ENCODE assay signal across 1 cellular context in the genomic region with DNA sequence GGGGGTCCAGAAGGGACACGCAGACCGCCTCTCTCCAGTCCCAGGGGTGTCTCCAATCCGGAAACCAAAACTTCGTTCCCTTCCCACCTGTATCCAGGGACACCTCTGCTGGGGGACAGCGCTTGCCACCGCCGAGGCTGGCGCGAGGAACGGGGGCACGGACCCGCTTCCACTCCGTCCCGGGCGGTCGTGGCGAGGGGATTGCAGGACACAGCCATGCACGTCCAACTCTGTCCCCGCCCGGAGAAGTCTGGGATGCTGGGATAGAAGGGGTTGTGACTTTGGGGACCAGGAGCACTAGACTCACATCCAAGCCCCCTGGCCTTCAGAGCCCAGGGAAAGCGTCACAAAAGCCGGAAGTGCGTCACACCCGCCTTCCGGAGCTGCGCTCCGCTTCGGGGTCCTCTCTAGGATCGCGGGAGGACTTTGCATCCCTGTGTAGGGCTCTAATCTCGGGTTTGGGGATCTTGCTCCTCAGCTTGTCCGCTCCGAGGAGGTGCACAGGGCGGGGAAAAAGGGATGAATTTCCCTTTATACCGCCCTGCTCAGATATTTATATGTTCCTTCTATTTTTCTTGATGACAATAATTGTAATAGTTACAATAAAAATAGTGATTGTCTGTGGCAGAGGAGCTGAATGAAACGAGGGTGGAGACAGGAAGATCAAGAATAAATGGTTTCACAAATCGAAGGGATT.
A peak's percentile ranks its signal among the peaks of the same experiment; 100 is the strongest.
TF ChIP-seq lines count a peak whose summit lies in the region.

FAM200A (minus strand) TSS at position 348 of the 697 bp plus-strand sequence. CDS start 3,707 bp downstream, outside the sequence.

TF ChIP-seq in HepG2, 621 proteins besides CTCF, POLR2A, EP300 and RAD21 (continued from another document and continues in another):
- TF ChIP-seq, protein P1, sequence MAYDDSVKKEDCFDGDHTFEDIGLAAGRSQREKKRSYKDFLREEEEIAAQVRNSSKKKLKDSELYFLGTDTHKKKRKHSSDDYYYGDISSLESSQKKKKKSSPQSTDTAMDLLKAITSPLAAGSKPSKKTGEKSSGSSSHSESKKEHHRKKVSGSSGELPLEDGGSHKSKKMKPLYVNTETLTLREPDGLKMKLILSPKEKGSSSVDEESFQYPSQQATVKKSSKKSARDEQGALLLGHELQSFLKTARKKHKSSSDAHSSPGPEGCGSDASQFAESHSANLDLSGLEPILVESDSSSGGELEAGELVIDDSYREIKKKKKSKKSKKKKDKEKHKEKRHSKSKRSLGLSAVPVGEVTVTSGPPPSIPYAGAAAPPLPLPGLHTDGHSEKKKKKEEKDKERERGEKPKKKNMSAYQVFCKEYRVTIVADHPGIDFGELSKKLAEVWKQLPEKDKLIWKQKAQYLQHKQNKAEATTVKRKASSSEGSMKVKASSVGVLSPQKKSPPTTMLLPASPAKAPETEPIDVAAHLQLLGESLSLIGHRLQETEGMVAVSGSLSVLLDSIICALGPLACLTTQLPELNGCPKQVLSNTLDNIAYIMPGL (CRISPR knock-in tag; IDR thresholded peaks at IDR 0.05; ENCODE audit: borderline replicate concordance in 1 of 2, low read depth in 1 of 2), result peak; percentile 42 to 71; a peak in 2 of 4 replicates
- TF ChIP-seq DMAP1 (CRISPR knock-in tag; IDR thresholded peaks at IDR 0.05) (peak; percentile 63; the same call in 1 of the 2 replicates), ZNF788 (CRISPR knock-in tag; IDR thresholded peaks at IDR 0.05; ENCODE audit: borderline replicate concordance) (peak; percentile 63; the same call in 1 of the 2 replicates), MIER2 (CRISPR knock-in tag; IDR thresholded peaks at IDR 0.05) (0 out of 2 replicates have a peak, but pooled peaks have one; percentile 55), ATF1 (CRISPR knock-in tag; IDR thresholded peaks at IDR 0.05) (peak; percentile 97), NFKB2 (CRISPR knock-in tag; IDR thresholded peaks at IDR 0.05; ENCODE audit: borderline replicate concordance) (peak; percentile 66; the same call in 1 of the 2 replicates), ZNF354B (CRISPR knock-in tag; IDR thresholded peaks at IDR 0.05) (no peak), RFX5 (IDR thresholded peaks at IDR 0.05; ENCODE audit: low read depth, low read length) (no peak), ZNF263 (CRISPR knock-in tag; IDR thresholded peaks at IDR 0.05) (peak; percentile 87), BCL6 (CRISPR knock-in tag; IDR thresholded peaks at IDR 0.05) (peak; percentile 44; the same call in 1 of the 2 replicates), SPEN (CRISPR knock-in tag; IDR thresholded peaks at IDR 0.05; ENCODE audit: low read depth) (peak; percentile 94), BRCA1 (CRISPR knock-in tag; IDR thresholded peaks at IDR 0.05) (no peak), ZNF772 (CRISPR knock-in tag; IDR thresholded peaks at IDR 0.05) (peak; percentile 71; the same call in 1 of the 2 replicates), SALL1 (CRISPR knock-in tag; IDR thresholded peaks at IDR 0.05) (peak; percentile 70; the same call in 1 of the 2 replicates), DZIP1 (CRISPR knock-in tag; IDR thresholded peaks at IDR 0.05) (0 out of 2 replicates have a peak, but pooled peaks have one; percentile 29), TAF1 (CRISPR knock-in tag; IDR thresholded peaks at IDR 0.05) (peak; percentile 74; the same call in 1 of the 2 replicates), ATF5 (CRISPR knock-in tag; IDR thresholded peaks at IDR 0.05; ENCODE audit: low read depth) (no peak), SNAPC2 (CRISPR knock-in tag; IDR thresholded peaks at IDR 0.05) (0 out of 2 replicates have a peak, but pooled peaks have one; percentile 59), SRY (CRISPR knock-in tag; IDR thresholded peaks at IDR 0.05) (peak; percentile 93), FOXA3 (CRISPR knock-in tag; IDR thresholded peaks at IDR 0.05) (peak; percentile 56), GMEB2 (CRISPR knock-in tag; IDR thresholded peaks at IDR 0.05; ENCODE audit: low read depth) (no peak), IRF2 (CRISPR knock-in tag; IDR thresholded peaks at IDR 0.05) (peak; percentile 87), YEATS2 (CRISPR knock-in tag; IDR thresholded peaks at IDR 0.05; ENCODE audit: borderline replicate concordance) (peak; percentile 98), ASH2L (IDR thresholded peaks at IDR 0.05; ENCODE audit: insufficient read length, low read depth, low read length) (peak; percentile 85), ZNF296 (CRISPR knock-in tag; conservative IDR thresholded peaks at IDR 0.05) (no peak), MED1 (CRISPR knock-in tag; IDR thresholded peaks at IDR 0.05) (peak; percentile 64; the same call in 1 of the 2 replicates), TBX2 (CRISPR knock-in tag; IDR thresholded peaks at IDR 0.05; ENCODE audit: borderline replicate concordance) (peak; percentile 57; the same call in 1 of the 2 replicates), YEATS4 (CRISPR knock-in tag; IDR thresholded peaks at IDR 0.05; ENCODE audit: borderline replicate concordance) (peak; percentile 72; the same call in 1 of the 2 replicates), HNF1B (CRISPR knock-in tag; IDR thresholded peaks at IDR 0.05) (peak; percentile 29; the same call in 1 of the 2 replicates), ARNT2 (CRISPR knock-in tag; IDR thresholded peaks at IDR 0.05; ENCODE audit: low read depth) (peak; percentile 42; the same call in 1 of the 2 replicates), ZEB1 (IDR thresholded peaks at IDR 0.05; ENCODE audit: insufficient replicate concordance, low read depth) (no peak), ZNF430 (CRISPR knock-in tag; IDR thresholded peaks at IDR 0.05) (peak; percentile 40; the same call in 1 of the 2 replicates), CREB1 (IDR thresholded peaks at IDR 0.05) (peak; percentile 95), CREB1 (CRISPR knock-in tag; IDR thresholded peaks at IDR 0.05) (peak; percentile 98)
- TF ChIP-seq, protein P2, sequence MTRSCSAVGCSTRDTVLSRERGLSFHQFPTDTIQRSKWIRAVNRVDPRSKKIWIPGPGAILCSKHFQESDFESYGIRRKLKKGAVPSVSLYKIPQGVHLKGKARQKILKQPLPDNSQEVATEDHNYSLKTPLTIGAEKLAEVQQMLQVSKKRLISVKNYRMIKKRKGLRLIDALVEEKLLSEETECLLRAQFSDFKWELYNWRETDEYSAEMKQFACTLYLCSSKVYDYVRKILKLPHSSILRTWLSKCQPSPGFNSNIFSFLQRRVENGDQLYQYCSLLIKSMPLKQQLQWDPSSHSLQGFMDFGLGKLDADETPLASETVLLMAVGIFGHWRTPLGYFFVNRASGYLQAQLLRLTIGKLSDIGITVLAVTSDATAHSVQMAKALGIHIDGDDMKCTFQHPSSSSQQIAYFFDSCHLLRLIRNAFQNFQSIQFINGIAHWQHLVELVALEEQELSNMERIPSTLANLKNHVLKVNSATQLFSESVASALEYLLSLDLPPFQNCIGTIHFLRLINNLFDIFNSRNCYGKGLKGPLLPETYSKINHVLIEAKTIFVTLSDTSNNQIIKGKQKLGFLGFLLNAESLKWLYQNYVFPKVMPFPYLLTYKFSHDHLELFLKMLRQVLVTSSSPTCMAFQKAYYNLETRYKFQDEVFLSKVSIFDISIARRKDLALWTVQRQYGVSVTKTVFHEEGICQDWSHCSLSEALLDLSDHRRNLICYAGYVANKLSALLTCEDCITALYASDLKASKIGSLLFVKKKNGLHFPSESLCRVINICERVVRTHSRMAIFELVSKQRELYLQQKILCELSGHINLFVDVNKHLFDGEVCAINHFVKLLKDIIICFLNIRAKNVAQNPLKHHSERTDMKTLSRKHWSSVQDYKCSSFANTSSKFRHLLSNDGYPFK (CRISPR knock-in tag; IDR thresholded peaks at IDR 0.05; ENCODE audit: borderline replicate concordance), result peak; percentile 82
- TF ChIP-seq, protein P3, sequence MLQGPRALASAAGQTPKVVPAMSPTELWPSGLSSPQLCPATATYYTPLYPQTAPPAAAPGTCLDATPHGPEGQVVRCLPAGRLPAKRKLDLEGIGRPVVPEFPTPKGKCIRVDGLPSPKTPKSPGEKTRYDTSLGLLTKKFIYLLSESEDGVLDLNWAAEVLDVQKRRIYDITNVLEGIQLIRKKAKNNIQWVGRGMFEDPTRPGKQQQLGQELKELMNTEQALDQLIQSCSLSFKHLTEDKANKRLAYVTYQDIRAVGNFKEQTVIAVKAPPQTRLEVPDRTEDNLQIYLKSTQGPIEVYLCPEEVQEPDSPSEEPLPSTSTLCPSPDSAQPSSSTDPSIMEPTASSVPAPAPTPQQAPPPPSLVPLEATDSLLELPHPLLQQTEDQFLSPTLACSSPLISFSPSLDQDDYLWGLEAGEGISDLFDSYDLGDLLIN (CRISPR knock-in tag; IDR thresholded peaks at IDR 0.05; ENCODE audit: borderline replicate concordance), result no peak
- TF ChIP-seq, protein P4, sequence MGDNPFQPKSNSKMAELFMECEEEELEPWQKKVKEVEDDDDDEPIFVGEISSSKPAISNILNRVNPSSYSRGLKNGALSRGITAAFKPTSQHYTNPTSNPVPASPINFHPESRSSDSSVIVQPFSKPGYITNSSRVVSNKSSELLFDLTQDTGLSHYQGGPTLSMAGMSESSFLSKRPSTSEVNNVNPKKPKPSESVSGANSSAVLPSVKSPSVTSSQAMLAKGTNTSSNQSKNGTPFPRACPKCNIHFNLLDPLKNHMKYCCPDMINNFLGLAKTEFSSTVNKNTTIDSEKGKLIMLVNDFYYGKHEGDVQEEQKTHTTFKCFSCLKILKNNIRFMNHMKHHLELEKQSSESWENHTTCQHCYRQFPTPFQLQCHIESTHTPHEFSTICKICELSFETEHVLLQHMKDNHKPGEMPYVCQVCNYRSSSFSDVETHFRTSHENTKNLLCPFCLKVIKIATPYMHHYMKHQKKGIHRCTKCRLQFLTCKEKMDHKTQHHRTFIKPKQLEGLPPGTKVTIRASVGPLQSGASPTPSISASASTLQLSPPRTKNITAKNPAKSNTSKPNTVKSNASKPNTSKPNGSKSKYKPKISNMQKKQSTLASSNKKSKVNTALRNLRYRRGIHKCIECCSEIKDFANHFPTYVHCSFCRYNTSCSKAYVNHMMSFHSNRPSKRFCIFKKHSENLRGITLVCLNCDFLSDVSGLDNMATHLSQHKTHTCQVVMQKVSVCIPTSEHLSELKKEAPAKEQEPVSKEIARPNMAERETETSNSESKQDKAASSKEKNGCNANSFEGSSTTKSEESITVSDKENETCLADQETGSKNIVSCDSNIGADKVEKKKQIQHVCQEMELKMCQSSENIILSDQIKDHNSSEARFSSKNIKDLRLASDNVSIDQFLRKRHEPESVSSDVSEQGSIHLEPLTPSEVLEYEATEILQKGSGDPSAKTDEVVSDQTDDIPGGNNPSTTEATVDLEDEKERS (CRISPR knock-in tag; IDR thresholded peaks at IDR 0.05), result no peak
- TF ChIP-seq, protein P5, sequence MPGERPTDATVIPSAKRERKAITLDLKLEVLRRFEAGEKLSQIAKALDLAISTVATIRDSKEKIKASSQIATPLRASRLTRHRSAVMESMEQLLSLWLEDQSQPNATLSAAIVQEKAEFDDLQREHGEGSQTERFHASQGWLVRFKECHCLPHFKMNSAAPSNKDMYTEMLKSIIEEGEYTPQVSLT (CRISPR knock-in tag; IDR thresholded peaks at IDR 0.05; ENCODE audit: borderline replicate concordance, low read depth), result 0 out of 2 replicates have a peak, but pooled peaks have one; percentile 65
- TF ChIP-seq, protein P6, sequence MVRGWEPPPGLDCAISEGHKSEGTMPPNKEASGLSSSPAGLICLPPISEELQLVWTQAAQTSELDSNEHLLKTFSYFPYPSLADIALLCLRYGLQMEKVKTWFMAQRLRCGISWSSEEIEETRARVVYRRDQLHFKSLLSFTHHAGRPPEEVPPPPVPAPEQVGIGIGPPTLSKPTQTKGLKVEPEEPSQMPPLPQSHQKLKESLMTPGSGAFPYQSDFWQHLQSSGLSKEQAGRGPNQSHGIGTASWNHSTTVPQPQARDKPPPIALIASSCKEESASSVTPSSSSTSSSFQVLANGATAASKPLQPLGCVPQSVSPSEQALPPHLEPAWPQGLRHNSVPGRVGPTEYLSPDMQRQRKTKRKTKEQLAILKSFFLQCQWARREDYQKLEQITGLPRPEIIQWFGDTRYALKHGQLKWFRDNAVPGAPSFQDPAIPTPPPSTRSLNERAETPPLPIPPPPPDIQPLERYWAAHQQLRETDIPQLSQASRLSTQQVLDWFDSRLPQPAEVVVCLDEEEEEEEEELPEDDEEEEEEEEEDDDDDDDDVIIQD (CRISPR knock-in tag; IDR thresholded peaks at IDR 0.05; ENCODE audit: low read depth), result 0 out of 2 replicates have a peak, but pooled peaks have one; percentile 60
